Comparison of ENCODE assay signal across 14 cellular contexts in genomic region chr11:70608568-70609314, GRCh38.
DNase-seq lines count a peak whose midpoint lies in the region; ATAC-seq and TF ChIP-seq lines count a peak whose summit lies in the region.
"Had no signal": no experiment of that assay in that cellular context is flagged by ENCODE, and none has a peak within 500 bp of the region (broad histone marks: within the 10 kb centered on the region; RNA-seq: fewer than 3 reads in every experiment).

No MANE protein-coding gene starts in this region.

- TF ChIP-seq CTCF in WTC11 (IDR thresholded peaks at IDR 0.05) (no peak), kidney epithelial cell (IDR thresholded peaks at IDR 0.05; ENCODE audit: insufficient read depth, low read length, poor library complexity, severe bottlenecking) (no peak)
- no peak for TF ChIP-seq CTCF in activated CD8-positive, alpha-beta T cell treated with anti-CD3 and anti-CD28 coated beads for 36 hours (IDR thresholded peaks at IDR 0.05)

- no peaks in the 10 kb centered on the region for H3K36me3 Mint-ChIP-seq in WTC11
- no peaks in the 10 kb centered on the region for H3K36me3 Mint-ChIP-seq in activated CD8-positive, alpha-beta T cell treated with anti-CD3 and anti-CD28 coated beads for 36 hours (ENCODE audit: low read depth)
- H3K36me3 Mint-ChIP-seq in activated T-helper 2 cell treated with anti-CD3 and anti-CD28 coated beads, Interferon-gamma antibody, Interleukin-2, Interleukin-4, amounts not matched to agents 10 μg/mL and 5 μg/mL and 100 μg/mL, durations not matched to agents 14 hours and 24 hours and 36 hours (ENCODE audit: low read depth), result no peaks in the 10 kb centered on the region

- H3K4me1 Mint-ChIP-seq in WTC11, result peaks cover 68% of the 10 kb centered on the region
- no peaks in the 10 kb centered on the region for H3K4me1 Mint-ChIP-seq in activated CD8-positive, alpha-beta T cell treated with anti-CD3 and anti-CD28 coated beads for 36 hours (ENCODE audit: low read depth)
- no peaks in the 10 kb centered on the region for H3K4me1 Mint-ChIP-seq in activated T-helper 2 cell treated with anti-CD3 and anti-CD28 coated beads, Interferon-gamma antibody, Interleukin-2, Interleukin-4, amounts not matched to agents 10 μg/mL and 5 μg/mL and 100 μg/mL, durations not matched to agents 14 hours and 24 hours and 36 hours (ENCODE audit: low read depth)
- H3K4me1 Mint-ChIP-seq: activated naive CD8-positive, alpha-beta T cell treated with anti-CD3 and anti-CD28 coated beads, Interleukin-2, amount 50 U/mL, for 24 hours had no signal

- peaks cover 7% of the 10 kb centered on the region for H3K27me3 ChIP-seq in kidney epithelial cell (ENCODE audit: control insufficient read depth, insufficient read depth, low read length)
- H3K27me3 ChIP-seq: transverse colon had no signal

- DNase-seq in left ventricle myocardium superior, result no peak
- no peak for DNase-seq in Right ventricle myocardium inferior (ENCODE audit: missing footprints)
- DNase-seq in WTC11 (ENCODE audit: low spot score), result no peak
- DNase-seq in kidney epithelial cell (ENCODE audit: low read depth), result peak; percentile 14
- no peak for DNase-seq in activated CD8-positive, alpha-beta T cell treated with anti-CD3 and anti-CD28 coated beads for 36 hours
- no peak for DNase-seq in activated T-helper 2 cell treated with anti-CD3 and anti-CD28 coated beads, Interferon-gamma antibody, Interleukin-2, Interleukin-4, amounts not matched to agents 10 μg/mL and 5 μg/mL and 100 μg/mL, durations not matched to agents 14 hours and 24 hours and 36 hours (ENCODE audit: low spot score)
- DNase-seq in iPS-NIHi11 (ENCODE audit: low spot score), result no peak
- DNase-seq: activated CD8-positive, alpha-beta memory T cell treated with anti-CD3 and anti-CD28 coated beads, Interleukin-2, amount 50 U/mL, for 48 hours; activated naive CD8-positive, alpha-beta T cell treated with anti-CD3 and anti-CD28 coated beads, Interleukin-2, amount 50 U/mL, for 24 hours; effector memory CD8-positive, alpha-beta T cell; T-helper 9 cell; transverse colon had no signal

- no peaks in the 10 kb centered on the region for H3K36me3 ChIP-seq in kidney epithelial cell (ENCODE audit: control insufficient read depth, insufficient read depth, low read length)
- H3K36me3 ChIP-seq: transverse colon had no signal

- no peak overlapping the region for H3K4me3 Mint-ChIP-seq in WTC11
- no peak overlapping the region for H3K4me3 Mint-ChIP-seq in activated CD8-positive, alpha-beta T cell treated with anti-CD3 and anti-CD28 coated beads for 36 hours
- no peak overlapping the region for H3K4me3 Mint-ChIP-seq in activated T-helper 2 cell treated with anti-CD3 and anti-CD28 coated beads, Interferon-gamma antibody, Interleukin-2, Interleukin-4, amounts not matched to agents 10 μg/mL and 5 μg/mL and 100 μg/mL, durations not matched to agents 14 hours and 24 hours and 36 hours (ENCODE audit: low read depth)
- H3K4me3 Mint-ChIP-seq: activated naive CD8-positive, alpha-beta T cell treated with anti-CD3 and anti-CD28 coated beads, Interleukin-2, amount 50 U/mL, for 24 hours; effector memory CD8-positive, alpha-beta T cell had no signal

- H3K27me3 Mint-ChIP-seq in WTC11 (ENCODE audit: low read depth), result no peaks in the 10 kb centered on the region
- peaks cover 4% of the 10 kb centered on the region for H3K27me3 Mint-ChIP-seq in activated CD8-positive, alpha-beta T cell treated with anti-CD3 and anti-CD28 coated beads for 36 hours
- H3K27me3 Mint-ChIP-seq in activated T-helper 2 cell treated with anti-CD3 and anti-CD28 coated beads, Interferon-gamma antibody, Interleukin-2, Interleukin-4, amounts not matched to agents 10 μg/mL and 5 μg/mL and 100 μg/mL, durations not matched to agents 14 hours and 24 hours and 36 hours (ENCODE audit: low read depth), result peaks cover 2% of the 10 kb centered on the region

- ATAC-seq in left ventricle myocardium superior (peak; percentile 26), Right ventricle myocardium inferior (no peak), WTC11 (no peak), GM18858 (IDR thresholded peaks at IDR 0.05; ENCODE audit: unreplicated experiment) (no peak)
- no peak for ATAC-seq in activated CD8-positive, alpha-beta T cell treated with anti-CD3 and anti-CD28 coated beads for 36 hours
- ATAC-seq: activated naive CD8-positive, alpha-beta T cell treated with anti-CD3 and anti-CD28 coated beads, Interleukin-2, amount 50 U/mL, for 24 hours; effector memory CD8-positive, alpha-beta T cell; right cardiac atrium had no signal

- intact Hi-C loops in left ventricle myocardium superior (cut with micrococcal nuclease) (no loop called here), Right ventricle myocardium inferior (cut with DNase I) (no loop called here)
- intact Hi-C loops in activated CD8-positive, alpha-beta T cell treated with anti-CD3 and anti-CD28 coated beads for 36 hours (cut with micrococcal nuclease), result no loop called here
- intact Hi-C loops in activated T-helper 2 cell treated with anti-CD3 and anti-CD28 coated beads, Interferon-gamma antibody, Interleukin-2, Interleukin-4, amounts not matched to agents 10 μg/mL and 5 μg/mL and 100 μg/mL, durations not matched to agents 14 hours and 24 hours and 36 hours (cut with micrococcal nuclease), result no loop called here

- POLR2A ChIA-PET in WTC11 (lab: Charles Lee), result interaction anchor here (1.1 kb wide), 1 partner anchor 22 kb away, joined by 3 read pairs; no protein-coding TSS in a partner anchor
- POLR2A ChIA-PET in activated CD8-positive, alpha-beta T cell treated with anti-CD3 and anti-CD28 coated beads for 36 hours (lab: Charles Lee), result no interaction called here

- peak overlapping the region; percentile 60 for H3K27ac Mint-ChIP-seq in WTC11
- H3K27ac Mint-ChIP-seq in activated CD8-positive, alpha-beta T cell treated with anti-CD3 and anti-CD28 coated beads for 36 hours, result no peak overlapping the region
- H3K27ac Mint-ChIP-seq in activated T-helper 2 cell treated with anti-CD3 and anti-CD28 coated beads, Interferon-gamma antibody, Interleukin-2, Interleukin-4, amounts not matched to agents 10 μg/mL and 5 μg/mL and 100 μg/mL, durations not matched to agents 14 hours and 24 hours and 36 hours, result no peak overlapping the region
- H3K27ac Mint-ChIP-seq: activated naive CD8-positive, alpha-beta T cell treated with anti-CD3 and anti-CD28 coated beads, Interleukin-2, amount 50 U/mL, for 24 hours; effector memory CD8-positive, alpha-beta T cell had no signal

- H3K4me3 ChIP-seq in kidney epithelial cell (ENCODE audit: low read depth, low read length), result no peak overlapping the region
- H3K4me3 ChIP-seq: transverse colon had no signal

- H3K9me3 Mint-ChIP-seq in WTC11, result no peaks in the 10 kb centered on the region
- H3K9me3 Mint-ChIP-seq in activated CD8-positive, alpha-beta T cell treated with anti-CD3 and anti-CD28 coated beads for 36 hours, result no peaks in the 10 kb centered on the region
- no peaks in the 10 kb centered on the region for H3K9me3 Mint-ChIP-seq in activated T-helper 2 cell treated with anti-CD3 and anti-CD28 coated beads, Interferon-gamma antibody, Interleukin-2, Interleukin-4, amounts not matched to agents 10 μg/mL and 5 μg/mL and 100 μg/mL, durations not matched to agents 14 hours and 24 hours and 36 hours
- H3K9me3 Mint-ChIP-seq: activated naive CD8-positive, alpha-beta T cell treated with anti-CD3 and anti-CD28 coated beads, Interleukin-2, amount 50 U/mL, for 24 hours; effector memory CD8-positive, alpha-beta T cell had no signal

- CTCF ChIA-PET in WTC11 (lab: Charles Lee), result interaction anchor here (0.7 to 1.7 kb wide), 2 partner anchors 41 to 147 kb away, joined by 3 to 6 read pairs; no protein-coding TSS in a partner anchor
- CTCF ChIA-PET in activated CD8-positive, alpha-beta T cell treated with anti-CD3 and anti-CD28 coated beads for 36 hours (lab: Charles Lee), result no interaction called here

TF ChIP-seq in WTC11, 78 proteins besides CTCF, POLR2A, EP300 and RAD21:
- TF ChIP-seq KAT7 (CRISPR knock-in tag; IDR thresholded peaks at IDR 0.05; ENCODE audit: borderline replicate concordance), result no peak
- no peak for TF ChIP-seq PREB (CRISPR knock-in tag; IDR thresholded peaks at IDR 0.05; ENCODE audit: borderline replicate concordance)
